Comparison of ENCODE assay signal across 11 cellular contexts in genomic region chr11:47507868-47508594, GRCh38. TPM values are rescaled to one million over a fixed set of nuclear protein-coding genes. Genes with fewer than 3 reads are reported as not detected.
DNase-seq lines count a peak whose midpoint lies in the region; ATAC-seq and TF ChIP-seq lines count a peak whose summit lies in the region.
"Had no signal": no experiment of that assay in that cellular context is flagged by ENCODE, and none has a peak within 500 bp of the region (broad histone marks: within the 10 kb centered on the region; RNA-seq: fewer than 3 reads in every experiment).

No MANE protein-coding gene starts in this region.

- no peak overlapping the region for H3K4me2 ChIP-seq in mesendoderm (ENCODE audit: low read length)

- POLR2A ChIA-PET in activated naive CD8-positive, alpha-beta T cell treated with anti-CD3 and anti-CD28 coated beads, Interleukin-2, amount 10 ng/mL, durations not matched to agents 7 days and 5 days (lab: Charles Lee) = no interaction called here

- no peak overlapping the region for H3K23ac ChIP-seq in mesendoderm (ENCODE audit: low read length)

- no CpG with 5 or more reads among the region's 2 CpGs for WGBS in mesendoderm (ENCODE audit: extremely low coverage, insufficient coverage, low lambda C conversion rate)
- 50 to 64% methylated on average over 2 of the region's 2 CpGs for WGBS in body of pancreas, 2 donors

- no peak overlapping the region for H3K9ac ChIP-seq in mesendoderm (ENCODE audit: low read length)

- no peak overlapping the region for H2BK120ac ChIP-seq in mesendoderm (ENCODE audit: low read depth, low read length)

- H4K5ac ChIP-seq in mesendoderm (ENCODE audit: low read length) = no peak overlapping the region

- peak overlapping the region; percentile 50 for H3K27ac ChIP-seq in mesendoderm (ENCODE audit: low read depth, low read length)
- H3K27ac ChIP-seq in uterus = peak overlapping the region; percentile 12 to 70
- H3K27ac ChIP-seq in body of pancreas = peak overlapping the region in 1 of 4 donors; percentile 21

- no peak overlapping the region for H2BK15ac ChIP-seq in mesendoderm (replicated peaks; ENCODE audit: low read depth)

- H4K8ac ChIP-seq in mesendoderm (ENCODE audit: low read depth, low read length) = no peak overlapping the region

- H3K27me3 ChIP-seq in mesendoderm (ENCODE audit: insufficient read depth, low read length, poor library complexity) = no peaks in the 10 kb centered on the region
- H3K27me3 ChIP-seq in uterus = no peaks in the 10 kb centered on the region
- H3K27me3 ChIP-seq in body of pancreas = no peaks in the 10 kb centered on the region

- H3K9me3 Mint-ChIP-seq in stimulated activated naive CD8-positive, alpha-beta T cell treated with anti-CD3 and anti-CD28 coated beads, Interleukin-15, Interleukin-2, amounts not matched to agents 100 ng/mL and 50 ng/mL, for 24 hours = no peaks in the 10 kb centered on the region
- H3K9me3 Mint-ChIP-seq in activated naive CD8-positive, alpha-beta T cell treated with anti-CD3 and anti-CD28 coated beads, Interleukin-2, amount 10 ng/mL, durations not matched to agents 7 days and 5 days = no peaks in the 10 kb centered on the region

- H3K36me3 ChIP-seq in mesendoderm (ENCODE audit: control insufficient read depth, insufficient read depth, low read length) = no peaks in the 10 kb centered on the region
- no peaks in the 10 kb centered on the region for H3K36me3 ChIP-seq in uterus
- no peaks in the 10 kb centered on the region for H3K36me3 ChIP-seq in body of pancreas (replicated peaks in 1 of 2; ENCODE audit: insufficient read depth in 1 of 2, low read depth in 2 of 2)

- intact Hi-C loops in uterus (cut with DNase I; ENCODE audit: low total_unique reads) = no loop called here
- intact Hi-C loops in body of pancreas (cut with DNase I) = no loop called here

- peaks cover 89% of the 10 kb centered on the region for H3K4me1 Mint-ChIP-seq in stimulated activated naive CD8-positive, alpha-beta T cell treated with anti-CD3 and anti-CD28 coated beads, Interleukin-15, Interleukin-2, amounts not matched to agents 100 ng/mL and 50 ng/mL, for 24 hours (ENCODE audit: low read depth)
- H3K4me1 Mint-ChIP-seq in activated naive CD8-positive, alpha-beta T cell treated with anti-CD3 and anti-CD28 coated beads, Interleukin-2, amount 10 ng/mL, durations not matched to agents 7 days and 5 days = peaks cover 48% of the 10 kb centered on the region

- H3K4me1 ChIP-seq in mesendoderm (ENCODE audit: control insufficient read depth, low read depth, low read length) (peaks cover 15% of the 10 kb centered on the region), uterus (peaks cover 3 to 5% of the 10 kb centered on the region in 2 donors), body of pancreas (peaks cover 40% of the 10 kb centered on the region)

- no peak overlapping the region for H3K18ac ChIP-seq in mesendoderm (ENCODE audit: low read length)

- H3K9me3 ChIP-seq in uterus = no peaks in the 10 kb centered on the region
- no peaks in the 10 kb centered on the region for H3K9me3 ChIP-seq in body of pancreas

- H3K4ac ChIP-seq in mesendoderm (ENCODE audit: low read depth, low read length) = no peak overlapping the region

- H3K56ac ChIP-seq in mesendoderm (ENCODE audit: low read length) = no peak overlapping the region

- H3K4me3 ChIP-seq in mesendoderm (ENCODE audit: low read length) = no peak overlapping the region
- no peak overlapping the region for H3K4me3 ChIP-seq in uterus
- H3K4me3 ChIP-seq in body of pancreas = no peak overlapping the region

- H3K79me1 ChIP-seq in mesendoderm (ENCODE audit: low read length) = peaks cover 14% of the 10 kb centered on the region

- no peak overlapping the region for H2BK5ac ChIP-seq in mesendoderm (ENCODE audit: low read length)

- TF ChIP-seq POLR2A in uterus (IDR thresholded peaks at IDR 0.05) (no peak), body of pancreas (IDR thresholded peaks at IDR 0.05) (no peak)

- no peak overlapping the region for H3K4me3 Mint-ChIP-seq in stimulated activated naive CD8-positive, alpha-beta T cell treated with anti-CD3 and anti-CD28 coated beads, Interleukin-15, Interleukin-2, amounts not matched to agents 100 ng/mL and 50 ng/mL, for 24 hours
- H3K4me3 Mint-ChIP-seq in activated naive CD8-positive, alpha-beta T cell treated with anti-CD3 and anti-CD28 coated beads, Interleukin-2, amount 10 ng/mL, durations not matched to agents 7 days and 5 days = peak overlapping the region; percentile 6

- H2AK5ac ChIP-seq in mesendoderm (ENCODE audit: low read length) = no peak overlapping the region

- no peak for ATAC-seq in stimulated activated naive CD8-positive, alpha-beta T cell treated with anti-CD3 and anti-CD28 coated beads, Interleukin-15, Interleukin-2, amounts not matched to agents 100 U/mL and 50 U/mL, for 24 hours
- ATAC-seq in activated naive CD8-positive, alpha-beta T cell treated with anti-CD3 and anti-CD28 coated beads, Interleukin-2, amount 10 ng/mL, durations not matched to agents 7 days and 5 days (ENCODE audit: low read depth) = no peak
- no peak for ATAC-seq in HG03571 (IDR thresholded peaks at IDR 0.05; ENCODE audit: unreplicated experiment)
- no peak for ATAC-seq in body of pancreas
- ATAC-seq in GM19395 (IDR thresholded peaks at IDR 0.05; ENCODE audit: unreplicated experiment) = no peak
- ATAC-seq: Panc1 had no signal

- TF ChIP-seq CTCF in uterus (IDR thresholded peaks at IDR 0.05) (no peak), body of pancreas (IDR thresholded peaks at IDR 0.05) (no peak)

- H3K27ac Mint-ChIP-seq in stimulated activated naive CD8-positive, alpha-beta T cell treated with anti-CD3 and anti-CD28 coated beads, Interleukin-15, Interleukin-2, amounts not matched to agents 100 ng/mL and 50 ng/mL, for 24 hours = peak overlapping the region; percentile 87
- H3K27ac Mint-ChIP-seq in activated naive CD8-positive, alpha-beta T cell treated with anti-CD3 and anti-CD28 coated beads, Interleukin-2, amount 10 ng/mL, durations not matched to agents 7 days and 5 days = no peak overlapping the region

- no peaks in the 10 kb centered on the region for H3K27me3 Mint-ChIP-seq in stimulated activated naive CD8-positive, alpha-beta T cell treated with anti-CD3 and anti-CD28 coated beads, Interleukin-15, Interleukin-2, amounts not matched to agents 100 ng/mL and 50 ng/mL, for 24 hours
- no peaks in the 10 kb centered on the region for H3K27me3 Mint-ChIP-seq in activated naive CD8-positive, alpha-beta T cell treated with anti-CD3 and anti-CD28 coated beads, Interleukin-2, amount 10 ng/mL, durations not matched to agents 7 days and 5 days

- H3K36me3 Mint-ChIP-seq in stimulated activated naive CD8-positive, alpha-beta T cell treated with anti-CD3 and anti-CD28 coated beads, Interleukin-15, Interleukin-2, amounts not matched to agents 100 ng/mL and 50 ng/mL, for 24 hours (ENCODE audit: low read depth) = peaks cover 53% of the 10 kb centered on the region
- peaks cover 9% of the 10 kb centered on the region for H3K36me3 Mint-ChIP-seq in activated naive CD8-positive, alpha-beta T cell treated with anti-CD3 and anti-CD28 coated beads, Interleukin-2, amount 10 ng/mL, durations not matched to agents 7 days and 5 days

- H3K79me2 ChIP-seq in mesendoderm (ENCODE audit: control insufficient read depth, insufficient read depth, low read length) = peaks cover 83% of the 10 kb centered on the region

- DNase-seq in stimulated activated naive CD8-positive, alpha-beta T cell treated with anti-CD3 and anti-CD28 coated beads, Interleukin-15, Interleukin-2, amounts not matched to agents 100 U/mL and 50 U/mL, for 24 hours = no peak
- no peak for DNase-seq in activated naive CD8-positive, alpha-beta T cell treated with anti-CD3 and anti-CD28 coated beads, Interleukin-2, amount 10 ng/mL, durations not matched to agents 7 days and 5 days
- DNase-seq in mesendoderm (peak; percentile 87), uterus (no peak), body of pancreas (no peak)
- DNase-seq: AML-193, GDM1 had no signal

RNA-seq across cellular contexts. Expression of gene CELF1, which starts 44.9 kb away (rescaled TPM):
- 100 to 1,000 TPM; 102 to 113 TPM for total RNA-seq in activated naive CD8-positive, alpha-beta T cell treated with anti-CD3 and anti-CD28 coated beads, Interleukin-2, amount 10 ng/mL, durations not matched to agents 7 days and 5 days
- 134 TPM for polyA plus RNA-seq in mesendoderm (2013, experiment 1 of 2)
- 128 TPM for polyA plus RNA-seq in mesendoderm (2013, experiment 2 of 2)
- total RNA-seq in uterus = 100 to 1,000 TPM in 3 of 4 donors, 10 to 100 TPM in 1; 51.2 to 138 (median 121) TPM
- total RNA-seq in body of pancreas = 10 to 100 TPM; 56.0 to 86.0 TPM

RNA-seq across cellular contexts. Expression of gene PTPMT1, which starts 57.4 kb away (rescaled TPM):
- total RNA-seq in activated naive CD8-positive, alpha-beta T cell treated with anti-CD3 and anti-CD28 coated beads, Interleukin-2, amount 10 ng/mL, durations not matched to agents 7 days and 5 days = 10 to 100 TPM; 37.9 to 39.3 TPM
- 57.4 TPM for polyA plus RNA-seq in mesendoderm (2013, experiment 1 of 2)
- polyA plus RNA-seq in mesendoderm (2013, experiment 2 of 2) = 59.5 TPM
- total RNA-seq in uterus (10 to 100 TPM; 28.5 to 74.4 (median 48.7) TPM), body of pancreas (10 to 100 TPM; 52.4 TPM)

RNA-seq across cellular contexts. Expression of gene RAPSN, which starts 59.1 kb away (rescaled TPM):
- under 1 TPM; 0.42 to 0.91 TPM for total RNA-seq in activated naive CD8-positive, alpha-beta T cell treated with anti-CD3 and anti-CD28 coated beads, Interleukin-2, amount 10 ng/mL, durations not matched to agents 7 days and 5 days
- 0.14 TPM for polyA plus RNA-seq in mesendoderm (2013, experiment 1 of 2)
- 0.28 TPM for polyA plus RNA-seq in mesendoderm (2013, experiment 2 of 2)
- total RNA-seq in uterus = under 1 TPM in 1 of 4 donors, not detected in 3; 0.41 TPM
- not detected for total RNA-seq in body of pancreas
